Comparison of ENCODE assay signal across 18 cellular contexts in genomic region chr15:95470529-95470928, GRCh38.
DNase-seq lines count a peak whose midpoint lies in the region; ATAC-seq and TF ChIP-seq lines count a peak whose summit lies in the region.
"Had no signal": no experiment of that assay in that cellular context is flagged by ENCODE, and none has a peak within 500 bp of the region (broad histone marks: within the 10 kb centered on the region; RNA-seq: fewer than 3 reads in every experiment).

No MANE protein-coding gene starts in this region.

- DNase-seq in WTC11 (ENCODE audit: low spot score) (no peak), heart right ventricle (no peak), omental fat pad (ENCODE audit: low spot score) (no peak), dermis blood vessel endothelial cell (no peak), dorsolateral prefrontal cortex (no peak), GM13976 (ENCODE audit: low spot score) (no peak)
- DNase-seq: C1 segment of cervical spinal cord, COR-L47, DMS153, NCI-H1417, NCI-H2029, NCI-H2171 treated with DMSO at 0.1 percent for 48 hours, NCI-H774, Peyer's patch had no signal

- no peaks in the 10 kb centered on the region for H3K36me3 Mint-ChIP-seq in WTC11
- H3K36me3 Mint-ChIP-seq: IgD-negative memory B cell had no signal

- H3K79me2 ChIP-seq in ACC112 (ENCODE audit: control insufficient read depth, insufficient read depth, low read length, unreplicated experiment): no peaks in the 10 kb centered on the region

- H3K4me3 ChIP-seq in ACC112 (ENCODE audit: low read depth, low read length) (no peak overlapping the region), heart right ventricle (no peak overlapping the region), dorsolateral prefrontal cortex (no peak overlapping the region)
- H3K4me3 ChIP-seq: HAP-1, Peyer's patch had no signal

- POLR2A ChIA-PET in WTC11 (lab: Charles Lee): no interaction called here

- no peaks in the 10 kb centered on the region for H3K9me3 Mint-ChIP-seq in WTC11

- no peak overlapping the region for H3K4me3 Mint-ChIP-seq in WTC11
- H3K4me3 Mint-ChIP-seq: IgD-negative memory B cell had no signal

- intact Hi-C loops in heart right ventricle (cut with DNase I) (loop anchor here in 1 of 10 donors (10.0 kb wide), 1 partner anchor 854 kb away; no protein-coding TSS in a partner anchor), dorsolateral prefrontal cortex (cut with DNase I) (no loop called here)

- H3K27ac Mint-ChIP-seq in WTC11: no peak overlapping the region
- H3K27ac Mint-ChIP-seq: IgD-negative memory B cell had no signal

- H3K27me3 ChIP-seq in ACC112 (ENCODE audit: insufficient read depth, low read length) (no peaks in the 10 kb centered on the region), heart right ventricle (no peaks in the 10 kb centered on the region), dorsolateral prefrontal cortex (peaks cover 0 to 23% (median 0%) of the 10 kb centered on the region in 45 donors)
- H3K27me3 ChIP-seq: Peyer's patch had no signal

- no peak for ATAC-seq in WTC11
- ATAC-seq in heart right ventricle: peak in 4 of 8 donors; percentile 26 to 60 (median 44)
- ATAC-seq in omental fat pad (ENCODE audit: low FRiP score): peak; percentile 66
- no peak for ATAC-seq in HG03175 (IDR thresholded peaks at IDR 0.05; ENCODE audit: unreplicated experiment)

- H3K9me3 ChIP-seq in heart right ventricle: no peaks in the 10 kb centered on the region
- H3K9me3 ChIP-seq: HAP-1, Peyer's patch had no signal

- no peaks in the 10 kb centered on the region for H3K4me1 Mint-ChIP-seq in WTC11
- H3K4me1 Mint-ChIP-seq: IgD-negative memory B cell had no signal

- in situ Hi-C loops in GM13976 (cut with MboI; ENCODE audit: low sequenced_read_pairs, unreplicated experiment): no loop called here

- H3K36me3 ChIP-seq in ACC112 (ENCODE audit: insufficient read depth, low read length): no peaks in the 10 kb centered on the region
- no peaks in the 10 kb centered on the region for H3K36me3 ChIP-seq in heart right ventricle
- H3K36me3 ChIP-seq: HAP-1, Peyer's patch had no signal

- TF ChIP-seq CTCF in WTC11 (IDR thresholded peaks at IDR 0.05): no peak
- no peak for TF ChIP-seq CTCF in heart right ventricle (IDR thresholded peaks at IDR 0.05)
- TF ChIP-seq CTCF in omental fat pad (IDR thresholded peaks at IDR 0.05): no peak
- no peak for TF ChIP-seq CTCF in dorsolateral prefrontal cortex (IDR thresholded peaks at IDR 0.05 in 54 of 56, conservative IDR thresholded peaks at IDR 0.05 in 2 of 56; ENCODE audit: low read depth in 1 of 56, partially characterized antibody in 56 of 56)
- TF ChIP-seq CTCF in GM13976 (IDR thresholded peaks at IDR 0.05; ENCODE audit: borderline replicate concordance, control extremely low read depth, extremely low read depth, insufficient read depth, missing control alignments): no peak

- WGBS in heart right ventricle, 2 donors: 32 to 34% methylated on average over 3 of the region's 3 CpGs

- CTCF ChIA-PET in WTC11 (lab: Charles Lee): no interaction called here

- H3K27ac ChIP-seq in ACC112 (ENCODE audit: low read depth, low read length): peak overlapping the region; percentile 39
- H3K27ac ChIP-seq in heart right ventricle: peak overlapping the region in 9 of 10 donors; percentile 4 to 66 (median 51)
- peak overlapping the region in 8 of 59 donors; percentile 17 to 52 (median 30) for H3K27ac ChIP-seq in dorsolateral prefrontal cortex
- H3K27ac ChIP-seq: Peyer's patch had no signal

- H2AFZ ChIP-seq in ACC112 (ENCODE audit: low read length, unreplicated experiment): peak overlapping the region; percentile 59

- H3K4me1 ChIP-seq in ACC112 (ENCODE audit: control insufficient read depth, insufficient read depth, low read length, unreplicated experiment) (peaks cover 15% of the 10 kb centered on the region), heart right ventricle (peaks cover 0 to 28% (median 22%) of the 10 kb centered on the region in 9 donors)
- H3K4me1 ChIP-seq: HAP-1, Peyer's patch had no signal

- no peaks in the 10 kb centered on the region for H3K27me3 Mint-ChIP-seq in WTC11 (ENCODE audit: low read depth)
- H3K27me3 Mint-ChIP-seq: IgD-negative memory B cell had no signal

TF ChIP-seq in WTC11, 78 proteins besides CTCF, POLR2A, EP300 and RAD21:
- TF ChIP-seq HMGA2 (CRISPR knock-in tag; IDR thresholded peaks at IDR 0.05) (0 out of 2 replicates have a peak, but pooled peaks have one; percentile 33), MLX (CRISPR knock-in tag; IDR thresholded peaks at IDR 0.05) (no peak)
